In the genomic region with DNA sequence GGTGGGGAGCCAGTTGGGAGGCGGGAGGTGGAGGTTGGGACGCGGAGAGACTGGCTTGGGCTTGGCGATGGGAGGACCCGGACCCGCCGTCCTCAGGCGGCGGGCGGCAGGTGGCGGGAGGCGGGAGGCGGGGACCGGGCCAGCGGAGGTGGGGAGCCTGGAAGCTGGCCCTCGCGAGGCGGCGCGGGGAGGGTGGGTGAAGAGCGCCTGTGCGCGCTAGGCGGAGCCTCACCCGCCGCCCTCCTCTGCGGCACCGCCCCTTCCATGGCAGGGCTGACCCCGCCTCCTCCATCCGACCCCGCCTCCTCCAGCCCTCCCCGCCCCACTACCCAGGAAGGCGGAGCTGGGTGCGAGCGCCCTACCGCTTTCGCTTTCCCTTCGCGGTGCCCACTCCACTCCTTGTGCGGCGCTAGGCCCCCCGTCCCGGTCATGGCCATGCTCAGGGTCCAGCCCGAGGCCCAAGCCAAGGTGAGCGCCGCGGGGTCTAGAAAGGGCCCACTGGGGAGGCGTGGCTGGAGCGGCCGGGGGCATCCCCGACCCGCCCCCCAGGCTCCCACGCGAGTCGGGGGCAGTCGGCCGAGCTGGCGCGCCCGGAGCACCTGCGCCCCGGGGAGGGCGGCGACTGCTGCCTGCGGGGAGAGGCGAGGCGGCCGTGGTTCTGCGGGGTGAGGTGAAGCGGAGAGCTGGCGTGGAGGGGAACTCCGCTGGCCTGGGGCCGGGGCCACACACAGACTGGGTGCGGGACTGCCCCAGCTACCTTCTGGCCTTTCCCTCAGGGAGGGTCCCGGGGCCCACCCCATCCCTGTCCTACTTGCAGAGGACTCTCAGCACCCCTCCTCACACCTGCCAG, we compare ENCODE assay signal across 8 cellular contexts. TPM values are rescaled to one million over a fixed set of nuclear protein-coding genes. Genes with fewer than 3 reads are reported as not detected.
DNase-seq lines count a peak whose midpoint lies in the region; ATAC-seq and TF ChIP-seq lines count a peak whose summit lies in the region.

A gene (plus strand): TSS at position 361 of the 850 bp plus-strand sequence. CDS start 69 bp downstream, at position 430.

- no peaks in the 10 kb centered on the region for H3K27me3 ChIP-seq in gastroesophageal sphincter
- H3K27me3 ChIP-seq in suprapubic skin, result no peaks in the 10 kb centered on the region

- TF ChIP-seq EP300 in gastroesophageal sphincter (IDR thresholded peaks at IDR 0.05) (no peak), suprapubic skin (IDR thresholded peaks at IDR 0.05) (no peak)

- H3K27me3 Mint-ChIP-seq in activated naive CD4-positive, alpha-beta T cell treated with anti-CD3 and anti-CD28 coated beads for 36 hours (ENCODE audit: low read depth), result no peaks in the 10 kb centered on the region

- H3K4me3 Mint-ChIP-seq in activated naive CD4-positive, alpha-beta T cell treated with anti-CD3 and anti-CD28 coated beads for 36 hours, result peak within 1 kb of the TSS; percentile 86

- H3K36me3 ChIP-seq in HEK293 (ENCODE audit: control insufficient read depth in 2 of 2, insufficient read depth in 1 of 2, low read length in 2 of 2) (peaks cover 11 to 27% of the 10 kb centered on the region in 2 experiments), gastroesophageal sphincter (peaks cover 0 to 28% of the 10 kb centered on the region in 2 donors), suprapubic skin (peaks cover 22% of the 10 kb centered on the region)

- intact Hi-C loops in activated naive CD4-positive, alpha-beta T cell treated with anti-CD3 and anti-CD28 coated beads for 36 hours (cut with micrococcal nuclease), result loop anchor here (1.0 kb wide), 3 partner anchors 11 to 25 kb away; a partner anchor contains a TSS

- H3K9me3 ChIP-seq in HEK293 (ENCODE audit: control insufficient read depth, insufficient read depth, low read depth, low read length) (no peaks in the 10 kb centered on the region), gastroesophageal sphincter (no peaks in the 10 kb centered on the region), suprapubic skin (no peaks in the 10 kb centered on the region)

- TF ChIP-seq POLR2A in gastroesophageal sphincter (IDR thresholded peaks at IDR 0.05) (peak; percentile 24 to 55), suprapubic skin (IDR thresholded peaks at IDR 0.05) (no peak)

- H3K4me3 ChIP-seq in HEK293 (ENCODE audit: low read depth, low read length) (peak within 1 kb of the TSS; percentile 92), gastroesophageal sphincter (peak within 1 kb of the TSS; percentile 93 to 98), suprapubic skin (peak within 1 kb of the TSS; percentile 99)

- CTCF ChIA-PET in HEK293 (lab: Yijun Ruan, JAX), result interaction anchor here (0.6 to 1.0 kb wide), 3 partner anchors 21 to 43 kb away, joined by 3 to 6 read pairs (median 3); a partner anchor contains a TSS
- CTCF ChIA-PET in activated naive CD4-positive, alpha-beta T cell treated with anti-CD3 and anti-CD28 coated beads for 36 hours (lab: Charles Lee), result interaction anchor here (1.6 to 4.8 kb wide), 4 partner anchors 9 to 27 kb away, joined by 5 to 43 read pairs (median 18); a partner anchor contains a TSS

- DNase-seq in GDM1 (lab: John Stamatoyannopoulos, UW) (peak; percentile 89), MV-4-11 (lab: John Stamatoyannopoulos, UW) (peak; percentile 80), SK-N-DZ (ENCODE audit: low spot score) (peak; percentile 89), occipital lobe (lab: John Stamatoyannopoulos, UW) (peak; percentile 91), suprapubic skin (ENCODE audit: low spot score in 2 of 2) (peak; percentile 94 to 97)
- peak; percentile 97 for DNase-seq in activated naive CD4-positive, alpha-beta T cell treated with anti-CD3 and anti-CD28 coated beads for 36 hours

- H3K4me1 Mint-ChIP-seq in activated naive CD4-positive, alpha-beta T cell treated with anti-CD3 and anti-CD28 coated beads for 36 hours (ENCODE audit: low read depth), result peaks cover 52% of the 10 kb centered on the region

- peaks cover 4% of the 10 kb centered on the region; the same call in 1 of the 2 replicates for H3K4me1 ChIP-seq in HEK293 (ENCODE audit: control insufficient read depth, insufficient read depth, low read length)
- peaks cover 0 to 69% (median 25%) of the 10 kb centered on the region in 3 donors for H3K4me1 ChIP-seq in gastroesophageal sphincter
- H3K4me1 ChIP-seq in suprapubic skin, result peaks cover 57% of the 10 kb centered on the region

- peak; percentile 98 for ATAC-seq in gastroesophageal sphincter

- TF ChIP-seq CTCF in HEK293 (tag by site-specific recombination; IDR thresholded peaks at IDR 0.05), result peak; percentile 8; the same call in 1 of the 2 replicates
- TF ChIP-seq CTCF in gastroesophageal sphincter (IDR thresholded peaks at IDR 0.05), result peak in 2 of 4 experiments; percentile 8 to 46
- no peak for TF ChIP-seq CTCF in suprapubic skin (IDR thresholded peaks at IDR 0.05)

- H3K27ac Mint-ChIP-seq in activated naive CD4-positive, alpha-beta T cell treated with anti-CD3 and anti-CD28 coated beads for 36 hours, result peak within 1 kb of the TSS; percentile 93

- H3K9me3 Mint-ChIP-seq in activated naive CD4-positive, alpha-beta T cell treated with anti-CD3 and anti-CD28 coated beads for 36 hours, result no peaks in the 10 kb centered on the region

- H3K27ac ChIP-seq in HEK293 (ENCODE audit: extremely low read depth, low read depth, low read length) (peak within 1 kb of the TSS; percentile 90), gastroesophageal sphincter (peak within 1 kb of the TSS; percentile 81 to 95 (median 93)), suprapubic skin (peak within 1 kb of the TSS; percentile 93)

- 1% methylated on average over 19 of the region's 75 CpGs; no CpG with 5 or more reads in 1 of the 2 donors for WGBS in gastroesophageal sphincter (ENCODE audit: low coverage in 1 of 2), 2 donors
- 0% methylated on average over 45 of the region's 75 CpGs for WGBS in suprapubic skin

- peaks cover 36% of the 10 kb centered on the region for H3K36me3 Mint-ChIP-seq in activated naive CD4-positive, alpha-beta T cell treated with anti-CD3 and anti-CD28 coated beads for 36 hours (ENCODE audit: low read depth)

- POLR2A ChIA-PET in HEK293 (lab: Yijun Ruan, JAX), result interaction anchor here (0.6 to 7.3 kb wide), 24 partner anchors 9 to 1253 kb away, joined by 3 to 163 read pairs (median 4); a partner anchor contains a TSS

TF ChIP-seq in HEK293, 187 proteins besides CTCF, POLR2A, EP300 and RAD21 (continues in another document):
- TF ChIP-seq, protein P1, sequence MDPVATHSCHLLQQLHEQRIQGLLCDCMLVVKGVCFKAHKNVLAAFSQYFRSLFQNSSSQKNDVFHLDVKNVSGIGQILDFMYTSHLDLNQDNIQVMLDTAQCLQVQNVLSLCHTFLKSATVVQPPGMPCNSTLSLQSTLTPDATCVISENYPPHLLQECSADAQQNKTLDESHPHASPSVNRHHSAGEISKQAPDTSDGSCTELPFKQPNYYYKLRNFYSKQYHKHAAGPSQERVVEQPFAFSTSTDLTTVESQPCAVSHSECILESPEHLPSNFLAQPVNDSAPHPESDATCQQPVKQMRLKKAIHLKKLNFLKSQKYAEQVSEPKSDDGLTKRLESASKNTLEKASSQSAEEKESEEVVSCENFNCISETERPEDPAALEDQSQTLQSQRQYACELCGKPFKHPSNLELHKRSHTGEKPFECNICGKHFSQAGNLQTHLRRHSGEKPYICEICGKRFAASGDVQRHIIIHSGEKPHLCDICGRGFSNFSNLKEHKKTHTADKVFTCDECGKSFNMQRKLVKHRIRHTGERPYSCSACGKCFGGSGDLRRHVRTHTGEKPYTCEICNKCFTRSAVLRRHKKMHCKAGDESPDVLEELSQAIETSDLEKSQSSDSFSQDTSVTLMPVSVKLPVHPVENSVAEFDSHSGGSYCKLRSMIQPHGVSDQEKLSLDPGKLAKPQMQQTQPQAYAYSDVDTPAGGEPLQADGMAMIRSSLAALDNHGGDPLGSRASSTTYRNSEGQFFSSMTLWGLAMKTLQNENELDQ (tag by site-specific recombination; IDR thresholded peaks at IDR 0.05; ENCODE audit: low read depth), result no peak
- TF ChIP-seq, protein P2, sequence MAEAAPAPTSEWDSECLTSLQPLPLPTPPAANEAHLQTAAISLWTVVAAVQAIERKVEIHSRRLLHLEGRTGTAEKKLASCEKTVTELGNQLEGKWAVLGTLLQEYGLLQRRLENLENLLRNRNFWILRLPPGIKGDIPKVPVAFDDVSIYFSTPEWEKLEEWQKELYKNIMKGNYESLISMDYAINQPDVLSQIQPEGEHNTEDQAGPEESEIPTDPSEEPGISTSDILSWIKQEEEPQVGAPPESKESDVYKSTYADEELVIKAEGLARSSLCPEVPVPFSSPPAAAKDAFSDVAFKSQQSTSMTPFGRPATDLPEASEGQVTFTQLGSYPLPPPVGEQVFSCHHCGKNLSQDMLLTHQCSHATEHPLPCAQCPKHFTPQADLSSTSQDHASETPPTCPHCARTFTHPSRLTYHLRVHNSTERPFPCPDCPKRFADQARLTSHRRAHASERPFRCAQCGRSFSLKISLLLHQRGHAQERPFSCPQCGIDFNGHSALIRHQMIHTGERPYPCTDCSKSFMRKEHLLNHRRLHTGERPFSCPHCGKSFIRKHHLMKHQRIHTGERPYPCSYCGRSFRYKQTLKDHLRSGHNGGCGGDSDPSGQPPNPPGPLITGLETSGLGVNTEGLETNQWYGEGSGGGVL (tag by site-specific recombination; IDR thresholded peaks at IDR 0.05), result peak; percentile 58
- TF ChIP-seq ZNF341 (tag by site-specific recombination; IDR thresholded peaks at IDR 0.05; ENCODE audit: low read depth) (peak; percentile 96), ZSCAN23 (tag by site-specific recombination; IDR thresholded peaks at IDR 0.05) (no peak), SP2 (tag by site-specific recombination; IDR thresholded peaks at IDR 0.05) (peak; percentile 90), ZNF335 (tag by site-specific recombination; conservative IDR thresholded peaks at IDR 0.05) (peak; percentile 71; the same call in 1 of the 2 replicates), ZBTB17 (tag by site-specific recombination; IDR thresholded peaks at IDR 0.05) (0 out of 2 replicates have a peak, but pooled peaks have one; percentile 35)
- TF ChIP-seq, protein P3, sequence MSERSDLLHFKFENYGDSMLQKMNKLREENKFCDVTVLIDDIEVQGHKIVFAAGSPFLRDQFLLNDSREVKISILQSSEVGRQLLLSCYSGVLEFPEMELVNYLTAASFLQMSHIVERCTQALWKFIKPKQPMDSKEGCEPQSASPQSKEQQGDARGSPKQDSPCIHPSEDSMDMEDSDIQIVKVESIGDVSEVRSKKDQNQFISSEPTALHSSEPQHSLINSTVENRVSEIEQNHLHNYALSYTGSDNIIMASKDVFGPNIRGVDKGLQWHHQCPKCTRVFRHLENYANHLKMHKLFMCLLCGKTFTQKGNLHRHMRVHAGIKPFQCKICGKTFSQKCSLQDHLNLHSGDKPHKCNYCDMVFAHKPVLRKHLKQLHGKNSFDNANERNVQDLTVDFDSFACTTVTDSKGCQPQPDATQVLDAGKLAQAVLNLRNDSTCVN (tag by site-specific recombination; optimal IDR thresholded peaks at IDR 0.05), result peak; percentile 58

RNA-seq across cellular contexts. Expression of the gene that starts here (rescaled TPM):
- polyA plus RNA-seq in SK-N-DZ (2014; cell fraction: cytosol; rRNA removed), result 103 and 129 TPM in 2 replicates
- polyA plus RNA-seq in SK-N-DZ (2014; cell fraction: nucleus; rRNA removed), result 84.8 and 95.8 TPM in 2 replicates
- total RNA-seq in activated naive CD4-positive, alpha-beta T cell treated with anti-CD3 and anti-CD28 coated beads for 36 hours, result 100 to 1,000 TPM; 406 to 416 TPM
- total RNA-seq in gastroesophageal sphincter, result 100 to 1,000 TPM; 114 to 186 (median 127) TPM
- 24.5 TPM for total RNA-seq in occipital lobe
- 100 to 1,000 TPM in 2 of 4 donors, 10 to 100 TPM in 2; 72.3 to 113 (median 91.1) TPM for total RNA-seq in suprapubic skin

Comparison
In these comparisons a context has a peak if more than half of its experiments do, and no peak if none do; other contexts are left out.
1. Peak in every context shown above with its lines: DNase-seq, ATAC-seq, H3K4me3 ChIP-seq and H3K27ac ChIP-seq.
2. POLR2A ChIP-seq: peak in gastroesophageal sphincter (2 of 2); none in suprapubic skin (0 of 2).